12 cellular contexts compared by ENCODE assay signal in genomic region chr4:127601029-127601428, GRCh38. TPM values are rescaled to one million over a fixed set of nuclear protein-coding genes. Genes with fewer than 3 reads are reported as not detected.
DNase-seq lines count a peak whose midpoint lies in the region; FAIRE-seq and TF ChIP-seq lines count a peak whose summit lies in the region.
"Had no signal": no experiment of that assay in that cellular context is flagged by ENCODE, and none has a peak within 500 bp of the region (broad histone marks: within the 10 kb centered on the region; RNA-seq: fewer than 3 reads in every experiment).

No MANE protein-coding gene starts in this region.

- intact Hi-C loops in activated T-helper 2 cell treated with anti-CD3 and anti-CD28 coated beads, Interferon-gamma antibody, Interleukin-2, Interleukin-4, amounts not matched to agents 10 μg/mL and 5 μg/mL and 100 μg/mL, durations not matched to agents 14 hours and 24 hours and 36 hours (cut with micrococcal nuclease) = loop anchor here (10.0 kb wide), 1 partner anchor 454 kb away; no protein-coding TSS in a partner anchor

- peaks cover 3% of the 10 kb centered on the region for H3K27me3 ChIP-seq in astrocyte (ENCODE audit: insufficient read depth, low read length)
- H3K27me3 ChIP-seq in kidney epithelial cell (ENCODE audit: control insufficient read depth, insufficient read depth, low read length) = no peaks in the 10 kb centered on the region
- H3K27me3 ChIP-seq in WERI-Rb-1 (ENCODE audit: insufficient read depth, low read depth, severe bottlenecking) = no peaks in the 10 kb centered on the region

- no peak overlapping the region for H3K9ac ChIP-seq in astrocyte (ENCODE audit: low read length)

- H3K4me1 Mint-ChIP-seq in astrocyte (ENCODE audit: low read depth, unreplicated experiment) = peaks cover 7% of the 10 kb centered on the region
- no peaks in the 10 kb centered on the region for H3K4me1 Mint-ChIP-seq in activated T-helper 2 cell treated with anti-CD3 and anti-CD28 coated beads, Interferon-gamma antibody, Interleukin-2, Interleukin-4, amounts not matched to agents 10 μg/mL and 5 μg/mL and 100 μg/mL, durations not matched to agents 14 hours and 24 hours and 36 hours (ENCODE audit: low read depth)
- H3K4me1 Mint-ChIP-seq: memory B cell, T-cell had no signal

- H3K27me3 Mint-ChIP-seq in astrocyte (ENCODE audit: low read depth, unreplicated experiment) = no peaks in the 10 kb centered on the region
- H3K27me3 Mint-ChIP-seq in activated T-helper 2 cell treated with anti-CD3 and anti-CD28 coated beads, Interferon-gamma antibody, Interleukin-2, Interleukin-4, amounts not matched to agents 10 μg/mL and 5 μg/mL and 100 μg/mL, durations not matched to agents 14 hours and 24 hours and 36 hours (ENCODE audit: low read depth) = peaks cover 2% of the 10 kb centered on the region

- no peaks in the 10 kb centered on the region for H3K9me3 Mint-ChIP-seq in astrocyte (ENCODE audit: unreplicated experiment)
- H3K9me3 Mint-ChIP-seq in activated T-helper 2 cell treated with anti-CD3 and anti-CD28 coated beads, Interferon-gamma antibody, Interleukin-2, Interleukin-4, amounts not matched to agents 10 μg/mL and 5 μg/mL and 100 μg/mL, durations not matched to agents 14 hours and 24 hours and 36 hours = no peaks in the 10 kb centered on the region
- H3K9me3 Mint-ChIP-seq: memory B cell, T-cell had no signal

- peak; percentile 65 to 76 for DNase-seq in Kasumi-1 (lab: John Stamatoyannopoulos, UW)
- DNase-seq in astrocyte (ENCODE audit: low read depth) = peak; percentile 2
- no peak for DNase-seq in kidney epithelial cell (ENCODE audit: low read depth)
- DNase-seq in WERI-Rb-1 = no peak
- no peak for DNase-seq in iPS-NIHi11 (ENCODE audit: low spot score)
- no peak for DNase-seq in NCI-H524 treated with DMSO at 0.1 percent for 48 hours (lab: John Stamatoyannopoulos, UW)
- no peak for DNase-seq in activated T-helper 2 cell treated with anti-CD3 and anti-CD28 coated beads, Interferon-gamma antibody, Interleukin-2, Interleukin-4, amounts not matched to agents 10 μg/mL and 5 μg/mL and 100 μg/mL, durations not matched to agents 14 hours and 24 hours and 36 hours (ENCODE audit: low spot score)
- DNase-seq: NCI-H2227 treated with DMSO at 0.1 percent for 48 hours, sigmoid colon, T-cell had no signal

- no peak overlapping the region for H2AFZ ChIP-seq in astrocyte (ENCODE audit: low read depth, low read length)

- H3K4me1 ChIP-seq in astrocyte (ENCODE audit: insufficient read depth, low read length) = no peaks in the 10 kb centered on the region
- H3K4me1 ChIP-seq: sigmoid colon had no signal

- H3K36me3 ChIP-seq in astrocyte (ENCODE audit: insufficient read depth, low read length) = no peaks in the 10 kb centered on the region
- no peaks in the 10 kb centered on the region for H3K36me3 ChIP-seq in kidney epithelial cell (ENCODE audit: control insufficient read depth, insufficient read depth, low read length)
- no peaks in the 10 kb centered on the region for H3K36me3 ChIP-seq in WERI-Rb-1
- H3K36me3 ChIP-seq: sigmoid colon had no signal

- peak; percentile 51 for TF ChIP-seq CTCF in C4-2B (conservative IDR thresholded peaks at IDR 0.05)
- TF ChIP-seq CTCF in astrocyte (IDR thresholded peaks at IDR 0.05; ENCODE audit: insufficient read depth, low read depth, low read length) = peak; percentile 5
- peak; percentile 24 for TF ChIP-seq CTCF in kidney epithelial cell (IDR thresholded peaks at IDR 0.05; ENCODE audit: insufficient read depth, low read length, poor library complexity, severe bottlenecking)
- no peak for TF ChIP-seq CTCF in WERI-Rb-1 (IDR thresholded peaks at IDR 0.05; ENCODE audit: low read depth, low read length)

- H3K4me3 Mint-ChIP-seq in astrocyte (ENCODE audit: unreplicated experiment) = no peak overlapping the region
- H3K4me3 Mint-ChIP-seq in activated T-helper 2 cell treated with anti-CD3 and anti-CD28 coated beads, Interferon-gamma antibody, Interleukin-2, Interleukin-4, amounts not matched to agents 10 μg/mL and 5 μg/mL and 100 μg/mL, durations not matched to agents 14 hours and 24 hours and 36 hours (ENCODE audit: low read depth) = no peak overlapping the region
- H3K4me3 Mint-ChIP-seq: memory B cell, T-cell had no signal

- H3K4me3 ChIP-seq in astrocyte (ENCODE audit: insufficient read depth, low read depth, low read length) (no peak overlapping the region), kidney epithelial cell (ENCODE audit: low read depth, low read length) (no peak overlapping the region), WERI-Rb-1 (ENCODE audit: low read depth, low read length) (no peak overlapping the region)
- H3K4me3 ChIP-seq: sigmoid colon had no signal

- FAIRE-seq in astrocyte (lab: Jason Lieb, UNC) = no peak

- H3K79me2 ChIP-seq in astrocyte (ENCODE audit: insufficient read depth, low read length) = no peaks in the 10 kb centered on the region

- H3K27ac Mint-ChIP-seq in astrocyte (ENCODE audit: unreplicated experiment) = no peak overlapping the region
- no peak overlapping the region for H3K27ac Mint-ChIP-seq in activated T-helper 2 cell treated with anti-CD3 and anti-CD28 coated beads, Interferon-gamma antibody, Interleukin-2, Interleukin-4, amounts not matched to agents 10 μg/mL and 5 μg/mL and 100 μg/mL, durations not matched to agents 14 hours and 24 hours and 36 hours
- H3K27ac Mint-ChIP-seq: memory B cell, T-cell had no signal

- H4K20me1 ChIP-seq in astrocyte (ENCODE audit: insufficient read depth, low read length) = no peaks in the 10 kb centered on the region

- no peak overlapping the region for H3K27ac ChIP-seq in C4-2B
- H3K27ac ChIP-seq in astrocyte (ENCODE audit: low read depth, low read length) = no peak overlapping the region
- no peak overlapping the region for H3K27ac ChIP-seq in WERI-Rb-1
- H3K27ac ChIP-seq: sigmoid colon had no signal

- H3K36me3 Mint-ChIP-seq in astrocyte (ENCODE audit: low read depth, unreplicated experiment) = no peaks in the 10 kb centered on the region
- no peaks in the 10 kb centered on the region for H3K36me3 Mint-ChIP-seq in activated T-helper 2 cell treated with anti-CD3 and anti-CD28 coated beads, Interferon-gamma antibody, Interleukin-2, Interleukin-4, amounts not matched to agents 10 μg/mL and 5 μg/mL and 100 μg/mL, durations not matched to agents 14 hours and 24 hours and 36 hours (ENCODE audit: low read depth)
- H3K36me3 Mint-ChIP-seq: memory B cell, T-cell had no signal

- H3K4me2 ChIP-seq in astrocyte (ENCODE audit: low read length) = no peak overlapping the region

- H3K9me3 ChIP-seq in astrocyte (ENCODE audit: insufficient read depth, low read depth, low read length) (no peaks in the 10 kb centered on the region), WERI-Rb-1 (ENCODE audit: severe bottlenecking) (no peaks in the 10 kb centered on the region)
- H3K9me3 ChIP-seq: sigmoid colon had no signal

RNA-seq across cellular contexts. Expression of gene INTU, which starts 31.7 kb away (rescaled TPM):
- total RNA-seq in astrocyte (21.9 and 25.1 TPM in 2 replicates), kidney epithelial cell (5.7 and 6.4 TPM in 2 replicates)
- not detected in 2 replicates for total RNA-seq in activated T-helper 2 cell treated with anti-CD3 and anti-CD28 coated beads, Interferon-gamma antibody, Interleukin-2, Interleukin-4, amounts not matched to agents 10 μg/mL and 5 μg/mL and 100 μg/mL, durations not matched to agents 14 hours and 24 hours and 36 hours

Comparison
In these comparisons a context has a peak if more than half of its experiments do, and no peak if none do; other contexts are left out.
1. DNase-seq: peak in Kasumi-1 (2 of 2) and astrocyte (single experiment); none in kidney epithelial cell (single experiment), WERI-Rb-1 (single experiment), iPS-NIHi11 (single experiment), NCI-H524 treated with DMSO at 0.1 percent for 48 hours (single experiment) and activated T-helper 2 cell treated with anti-CD3 and anti-CD28 coated beads, Interferon-gamma antibody, Interleukin-2, Interleukin-4, amounts not matched to agents 10 μg/mL and 5 μg/mL and 100 μg/mL, durations not matched to agents 14 hours and 24 hours and 36 hours (single experiment).